8 cellular contexts compared by ENCODE assay signal in the genomic region with DNA sequence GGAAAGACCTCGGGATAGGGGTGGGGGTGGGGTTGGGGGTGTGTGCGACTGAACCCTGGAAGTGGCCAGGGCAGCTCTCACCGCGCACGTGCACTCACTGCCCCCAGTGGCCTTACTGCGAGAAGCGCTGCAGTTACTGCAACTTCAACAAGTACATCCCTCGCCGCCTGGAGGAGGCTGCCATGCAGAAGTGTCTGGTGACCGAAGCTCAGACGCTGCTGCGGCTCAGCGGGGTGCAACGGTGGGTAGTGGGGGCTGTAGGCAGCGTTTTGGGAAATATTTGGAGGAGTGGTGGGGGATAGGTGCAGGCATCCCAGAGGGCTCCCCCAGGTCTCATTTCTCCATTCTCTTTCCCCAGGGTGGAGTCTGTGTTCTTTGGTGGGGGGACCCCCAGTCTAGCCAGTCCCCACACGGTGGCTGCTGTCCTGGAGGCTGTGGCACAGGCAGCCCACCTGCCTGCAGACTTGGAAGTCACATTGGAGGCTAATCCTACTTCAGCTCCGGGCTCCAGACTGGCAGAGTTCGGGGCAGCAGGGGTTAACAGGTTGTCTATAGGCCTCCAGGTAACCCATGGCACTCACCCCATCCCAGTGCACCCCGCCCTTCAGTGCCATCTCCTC. TPM values are rescaled to one million over a fixed set of nuclear protein-coding genes. Genes with fewer than 3 reads are reported as not detected.
DNase-seq lines count a peak whose midpoint lies in the region; ATAC-seq and TF ChIP-seq lines count a peak whose summit lies in the region.

No MANE protein-coding gene starts in this region.

- H4K5ac ChIP-seq in IMR-90 (ENCODE audit: low read depth, low read length), result no peak overlapping the region

- DNase-seq in IMR-90 (peak; percentile 78), OCI-LY7 (ENCODE audit: low spot score) (peak; percentile 85), myocyte (ENCODE audit: low read depth) (peak; percentile 85)
- peak; percentile 68 for DNase-seq in activated T-cell treated with anti-CD3 and anti-CD28 coated beads, Interleukin-2, amount 50 U/mL, for 1 hour
- DNase-seq in stimulated activated CD8-positive, alpha-beta memory T cell treated with anti-CD3 and anti-CD28 coated beads, Interleukin-7, amount 100 ng/mL, for 48 hours (ENCODE audit: extremely low read depth in 1 of 2, low read depth in 1 of 2), result peak; percentile 29 to 66

- peak; percentile 56 for TF ChIP-seq CTCF in DOHH2 (IDR thresholded peaks at IDR 0.05; ENCODE audit: low read depth, low read length, poor library complexity, severe bottlenecking)
- peak; percentile 52 for TF ChIP-seq CTCF in IMR-90 (conservative IDR thresholded peaks at IDR 0.05; ENCODE audit: low read depth, low read length)
- TF ChIP-seq CTCF in OCI-LY7 (conservative IDR thresholded peaks at IDR 0.05; ENCODE audit: low read length), result peak; percentile 69

- peak; percentile 31 for TF ChIP-seq RAD21 in IMR-90 (IDR thresholded peaks at IDR 0.05; ENCODE audit: low read length)

- H4K20me1 ChIP-seq in DOHH2 (ENCODE audit: control insufficient read depth, insufficient read depth, low read depth, low read length), result no peaks in the 10 kb centered on the region
- peaks cover 8% of the 10 kb centered on the region; the same call in 1 of the 2 replicates for H4K20me1 ChIP-seq in IMR-90 (ENCODE audit: insufficient read depth, low read length)
- no peaks in the 10 kb centered on the region for H4K20me1 ChIP-seq in OCI-LY7 (ENCODE audit: insufficient read depth, low read length)

- H2AK9ac ChIP-seq in IMR-90 (replicated peaks; ENCODE audit: low read depth, low read length, poor library complexity), result peak overlapping the region; percentile 60

- no peak overlapping the region; the same call in 1 of the 2 replicates for H2AK5ac ChIP-seq in IMR-90 (ENCODE audit: low read depth, low read length)

- peak overlapping the region; percentile 78 for H3K9ac ChIP-seq in IMR-90 (ENCODE audit: low read depth, low read length)

- no peak overlapping the region for H2BK20ac ChIP-seq in IMR-90 (ENCODE audit: low read depth, low read length)

- H4K91ac ChIP-seq in IMR-90 (ENCODE audit: insufficient read depth, low read depth, low read length), result no peak overlapping the region

- H3K14ac ChIP-seq in IMR-90 (replicated peaks; ENCODE audit: low read depth, low read length), result no peak overlapping the region

- H3K4ac ChIP-seq in IMR-90 (ENCODE audit: low read depth, low read length), result peak overlapping the region; percentile 66; the same call in 1 of the 2 replicates

- CTCF ChIA-PET in IMR-90 (lab: Yijun Ruan, JAX), result interaction anchor here (0.6 to 1.4 kb wide), 7 partner anchors 13 to 261 kb away, joined by 3 to 5 read pairs (median 3); partner anchors contain the start of gene CACNA1G
- CTCF ChIA-PET in OCI-LY7 (lab: Charles Lee; ENCODE audit: unreplicated experiment), result interaction anchor here (1.6 kb wide), 1 partner anchor 82 kb away, joined by 7 read pairs; the partner anchor contains the start of gene LRRC59

- in situ Hi-C loops in IMR-90 (cut with MboI; ENCODE audit: low sequenced_read_pairs), result loop anchor here (10.0 kb wide), 1 partner anchor 215 kb away; no protein-coding TSS in a partner anchor

- BruUV-seq in IMR-90 (replicated peaks; lab: Mats Ljungman, UMichigan), result no TSS peak
- BruUV-seq in OCI-LY7 (replicated peaks; lab: Mats Ljungman, UMichigan), result no TSS peak

- peaks cover 13% of the 10 kb centered on the region for H3K79me2 ChIP-seq in DOHH2 (ENCODE audit: control insufficient read depth, low read length)
- H3K79me2 ChIP-seq in OCI-LY7 (ENCODE audit: insufficient read depth, low read depth, low read length), result peaks cover 3% of the 10 kb centered on the region; the same call in 1 of the 2 replicates

- H3F3A ChIP-seq in DOHH2 (ENCODE audit: control insufficient read depth, insufficient read depth), result peaks cover 7% of the 10 kb centered on the region

- no peak overlapping the region for H3K18ac ChIP-seq in IMR-90 (ENCODE audit: low read depth, low read length)

- peak overlapping the region; percentile 75 for H3K4me2 ChIP-seq in DOHH2 (ENCODE audit: low read length)
- H3K4me2 ChIP-seq in IMR-90 (ENCODE audit: low read depth, low read length), result peak overlapping the region; percentile 94
- H3K4me2 ChIP-seq in OCI-LY7 (ENCODE audit: low read length), result peak overlapping the region; percentile 100

- POLR2A ChIA-PET in IMR-90 (lab: Charles Lee; ENCODE audit: unreplicated experiment) (interaction anchor here (0.6 kb wide), 2 partner anchors 84 to 659 kb away, joined by 3 to 5 read pairs; no protein-coding TSS in a partner anchor), OCI-LY7 (lab: Charles Lee) (interaction anchor here (0.6 to 1.4 kb wide), 4 partner anchors 53 to 141 kb away, joined by 3 to 6 read pairs (median 4); no protein-coding TSS in a partner anchor)

- H2AFZ ChIP-seq in IMR-90 (replicated peaks; ENCODE audit: low read length, poor library complexity) (peak overlapping the region; percentile 94), OCI-LY7 (ENCODE audit: low read length) (peak overlapping the region; percentile 99; the same call in 1 of the 2 replicates)

- intact Hi-C loops in IMR-90 (cut with micrococcal nuclease) (loop anchor here (5.0 kb wide), 1 partner anchor 363 kb away; no protein-coding TSS in a partner anchor), OCI-LY7 (cut with micrococcal nuclease; ENCODE audit: unreplicated experiment) (loop anchor here (1.0 to 10.0 kb wide), 6 partner anchors 53 to 225 kb away; partner anchors contain the start of genes ACSF2, ANKRD40, LRRC59 and XYLT2)

- peaks cover 11 to 32% of the 10 kb centered on the region in 2 experiments; a peak in 3 of 4 replicates for H3K79me1 ChIP-seq in IMR-90 (ENCODE audit: low read depth in 1 of 2, low read length in 2 of 2)

- H3K9me1 ChIP-seq in IMR-90 (ENCODE audit: insufficient read depth, low read length), result peaks cover 7% of the 10 kb centered on the region; the same call in 1 of the 2 replicates

- H3K9me3 ChIP-seq in DOHH2 (ENCODE audit: control insufficient read depth, insufficient read depth, low read length) (no peaks in the 10 kb centered on the region), IMR-90 (ENCODE audit: control insufficient read depth, insufficient read depth, low read length) (no peaks in the 10 kb centered on the region), OCI-LY7 (ENCODE audit: low read length) (no peaks in the 10 kb centered on the region)

- H3K27ac ChIP-seq in DOHH2 (ENCODE audit: low read depth, low read length) (peak overlapping the region; percentile 65), IMR-90 (ENCODE audit: insufficient read depth, low read length) (peak overlapping the region; percentile 45; the same call in 1 of the 2 replicates), OCI-LY7 (ENCODE audit: low read depth, low read length, poor library complexity, severe bottlenecking) (peak overlapping the region; percentile 70)

- TF ChIP-seq POLR2A in IMR-90 (IDR thresholded peaks at IDR 0.05; ENCODE audit: low read depth, low read length), result no peak

- no peak overlapping the region for H3K56ac ChIP-seq in IMR-90 (ENCODE audit: extremely low read depth, insufficient read depth, low read length)

- H3K27me3 ChIP-seq in DOHH2 (ENCODE audit: control insufficient read depth, low read length) (0 out of 2 replicates have a peak, but pooled peaks cover under 1% of the 10 kb centered on the region), IMR-90 (ENCODE audit: control insufficient read depth, insufficient read depth, low read length) (no peaks in the 10 kb centered on the region; the same call in 1 of the 2 replicates)

- peak overlapping the region; percentile 89 for H3K4me3 ChIP-seq in DOHH2 (ENCODE audit: low read length)
- H3K4me3 ChIP-seq in IMR-90 (ENCODE audit: insufficient read depth, low read depth, low read length), result peak overlapping the region; percentile 86
- H3K4me3 ChIP-seq in OCI-LY7 (ENCODE audit: low read depth, low read length, poor library complexity, severe bottlenecking), result peak overlapping the region; percentile 93

- no peak overlapping the region for H3K23ac ChIP-seq in IMR-90 (ENCODE audit: low read depth, low read length)

- H3K36me3 ChIP-seq in DOHH2 (ENCODE audit: control insufficient read depth, low read length) (peaks cover 24% of the 10 kb centered on the region), IMR-90 (ENCODE audit: control insufficient read depth, insufficient read depth, low read length) (peaks cover 11% of the 10 kb centered on the region), OCI-LY7 (ENCODE audit: insufficient read depth, low read length) (peaks cover 27% of the 10 kb centered on the region)

- dilution Hi-C loops in IMR-90 (cut with HindIII; ENCODE audit: low sequenced_read_pairs, unreplicated experiment), result no loop called here

- H3K9me2 ChIP-seq in DOHH2 (replicated peaks; ENCODE audit: control insufficient read depth, low read length) (no peaks in the 10 kb centered on the region), OCI-LY7 (ENCODE audit: insufficient read depth, low read length) (no peaks in the 10 kb centered on the region)

- H2BK120ac ChIP-seq in IMR-90 (ENCODE audit: low read depth, low read length), result no peak overlapping the region

- no peak overlapping the region for H2BK5ac ChIP-seq in IMR-90 (ENCODE audit: low read depth, low read length, poor library complexity, severe bottlenecking)

- peaks cover 27% of the 10 kb centered on the region for H3K4me1 ChIP-seq in DOHH2 (ENCODE audit: control insufficient read depth, low read length)
- H3K4me1 ChIP-seq in IMR-90 (ENCODE audit: control insufficient read depth, insufficient read depth, low read length), result peaks cover 4% of the 10 kb centered on the region
- peaks cover 16% of the 10 kb centered on the region for H3K4me1 ChIP-seq in OCI-LY7 (ENCODE audit: insufficient read depth, low read length, poor library complexity, severe bottlenecking)

- H4K8ac ChIP-seq in IMR-90 (ENCODE audit: low read depth in 2 of 2, low read length in 2 of 2), result peak overlapping the region in 1 of 2 experiments; percentile 73; a peak in 2 of 4 replicates

- H2BK15ac ChIP-seq in IMR-90 (ENCODE audit: low read depth, low read length), result no peak overlapping the region

- WGBS in IMR-90 (ENCODE audit: extremely low coverage in 2 of 2, insufficient read length in 1 of 2), 2 experiments, result 40% methylated on average over 2 of the region's 19 CpGs; no CpG with 5 or more reads in 1 of the 2 experiments

- peak; percentile 63 for ATAC-seq in IMR-90 (ENCODE audit: low read depth)
- ATAC-seq in esophagus mucosa, result peak; percentile 46
- no peak for ATAC-seq in HG03196 (IDR thresholded peaks at IDR 0.05; ENCODE audit: unreplicated experiment)

RNA-seq across cellular contexts. Expression of gene RSAD1, which starts 1.0 kb away (rescaled TPM):
- total RNA-seq in IMR-90 (2012; rRNA removed), result 10.0 and 10.8 TPM in 2 replicates
- 16.6 and 19.2 TPM in 2 replicates for polyA plus RNA-seq in IMR-90 (2012; rRNA removed)
- 10.9 and 13.4 TPM in 2 replicates for polyA plus RNA-seq in IMR-90 (2012; cell fraction: cytosol; rRNA removed)
- polyA plus RNA-seq in IMR-90 (2012; cell fraction: nucleus; rRNA removed; ENCODE audit: low replicate concordance), result 63.9 and 67.4 TPM in 2 replicates
- total RNA-seq in OCI-LY7 (2014; rRNA removed; shearing (Covaris generic)), result 22.6 and 25.0 TPM in 2 replicates
- 27.9 and 28.1 TPM in 2 replicates for total RNA-seq in OCI-LY7 (2022)
- 10.8 TPM for total RNA-seq in esophagus mucosa
- total RNA-seq in myocyte, result 34.2 and 39.3 TPM in 2 replicates
- 27.5 TPM for polyA plus RNA-seq in myocyte (2012)

RNA-seq across cellular contexts. Expression of gene CHAD, which starts 11.0 kb away (rescaled TPM):
- total RNA-seq in IMR-90 (2012; rRNA removed), result not detected in 2 replicates
- polyA plus RNA-seq in IMR-90 (2012; rRNA removed), result 0.03 TPM in 1 of 2 replicates, not detected in the other
- 0.06 TPM in 1 of 2 replicates, not detected in the other for polyA plus RNA-seq in IMR-90 (2012; cell fraction: cytosol; rRNA removed)
- not detected in 2 replicates for polyA plus RNA-seq in IMR-90 (2012; cell fraction: nucleus; rRNA removed; ENCODE audit: low replicate concordance)
- total RNA-seq in OCI-LY7 (2014; rRNA removed; shearing (Covaris generic)), result not detected in 2 replicates
- not detected in 2 replicates for total RNA-seq in OCI-LY7 (2022)
- not detected for total RNA-seq in esophagus mucosa
- total RNA-seq in myocyte, result not detected in 2 replicates
- polyA plus RNA-seq in myocyte (2012), result 1.2 TPM

RNA-seq across cellular contexts. Expression of gene MYCBPAP, which starts 28.6 kb away (rescaled TPM):
- total RNA-seq in IMR-90 (2012; rRNA removed) (under 0.01 and 0.18 TPM in 2 replicates), OCI-LY7 (2022) (6.8 and 7.8 TPM in 2 replicates), esophagus mucosa (0.40 TPM), myocyte (0.35 and 0.52 TPM in 2 replicates)
- polyA plus RNA-seq in IMR-90 (2012; rRNA removed), result 0.17 and 0.30 TPM in 2 replicates
- polyA plus RNA-seq in IMR-90 (2012; cell fraction: cytosol; rRNA removed), result 0.07 and 0.42 TPM in 2 replicates
- 0.82 and 2.1 TPM in 2 replicates for polyA plus RNA-seq in IMR-90 (2012; cell fraction: nucleus; rRNA removed; ENCODE audit: low replicate concordance)
- total RNA-seq in OCI-LY7 (2014; rRNA removed; shearing (Covaris generic)), result 3.0 and 5.0 TPM in 2 replicates
- 0.77 TPM for polyA plus RNA-seq in myocyte (2012)

RNA-seq across cellular contexts. Expression of gene EPN3, which starts 52.9 kb away (rescaled TPM):
- total RNA-seq in IMR-90 (2012; rRNA removed), result not detected in 2 replicates
- polyA plus RNA-seq in IMR-90 (2012; rRNA removed), result 0.09 TPM in 1 of 2 replicates, not detected in the other
- polyA plus RNA-seq in IMR-90 (2012; cell fraction: cytosol; rRNA removed), result 0.07 TPM in 1 of 2 replicates, not detected in the other
- polyA plus RNA-seq in IMR-90 (2012; cell fraction: nucleus; rRNA removed; ENCODE audit: low replicate concordance), result 0.07 TPM in 1 of 2 replicates, not detected in the other
- total RNA-seq in OCI-LY7 (2014; rRNA removed; shearing (Covaris generic)), result 0.28 TPM in 1 of 2 replicates, not detected in the other
- total RNA-seq in OCI-LY7 (2022), result 0.11 TPM in 1 of 2 replicates, not detected in the other
- 38.5 TPM for total RNA-seq in esophagus mucosa
- total RNA-seq in myocyte, result not detected in 2 replicates
- not detected for polyA plus RNA-seq in myocyte (2012)

RNA-seq across cellular contexts. Expression of gene ACSF2, which starts 53.6 kb away (rescaled TPM):
- total RNA-seq in IMR-90 (2012; rRNA removed) (15.0 and 18.5 TPM in 2 replicates), OCI-LY7 (2022) (42.7 and 48.2 TPM in 2 replicates), esophagus mucosa (15.1 TPM), myocyte (20.8 and 29.9 TPM in 2 replicates)
- polyA plus RNA-seq in IMR-90 (2012; rRNA removed), result 26.8 and 27.2 TPM in 2 replicates
- 12.2 and 22.9 TPM in 2 replicates for polyA plus RNA-seq in IMR-90 (2012; cell fraction: cytosol; rRNA removed)
- 103 and 117 TPM in 2 replicates for polyA plus RNA-seq in IMR-90 (2012; cell fraction: nucleus; rRNA removed; ENCODE audit: low replicate concordance)
- total RNA-seq in OCI-LY7 (2014; rRNA removed; shearing (Covaris generic)), result 38.6 and 48.1 TPM in 2 replicates
- 38.8 TPM for polyA plus RNA-seq in myocyte (2012)
